Comparison of ENCODE assay signal across 7 cellular contexts in genomic region chr3:13346481-13347389, GRCh38.
DNase-seq lines count a peak whose midpoint lies in the region; ATAC-seq and TF ChIP-seq lines count a peak whose summit lies in the region.

No MANE protein-coding gene starts in this region.

- intact Hi-C loops in head of caudate nucleus (cut with DNase I), result no loop called here

- ATAC-seq in HG03354 (IDR thresholded peaks at IDR 0.05; ENCODE audit: poor library complexity, severe bottlenecking, unreplicated experiment) (no peak), omental fat pad (ENCODE audit: low FRiP score) (no peak)

- no peak for TF ChIP-seq CTCF in omental fat pad (IDR thresholded peaks at IDR 0.05)

- peak; percentile 57 to 84 for DNase-seq in NCI-H2081 (lab: John Stamatoyannopoulos, UW)
- DNase-seq in activated CD8-positive, alpha-beta memory T cell treated with anti-CD3 and anti-CD28 coated beads for 24 hours, result peak; percentile 88
- DNase-seq in head of caudate nucleus, result peak; percentile 34 to 91 (median 64)
- DNase-seq in stimulated activated CD4-positive, alpha-beta T cell treated with anti-CD3 and anti-CD28 coated beads, Interleukin-2, amount 100 ng/mL, for 24 hours, result peak; percentile 71 to 77
- DNase-seq in NCI-H1105 (lab: John Stamatoyannopoulos, UW), result no peak
- no peak for DNase-seq in omental fat pad (ENCODE audit: low spot score)

Comparison
In these comparisons a context has a peak if more than half of its experiments do, and no peak if none do; other contexts are left out.
1. DNase-seq: peak in NCI-H2081 (2 of 2), activated CD8-positive, alpha-beta memory T cell treated with anti-CD3 and anti-CD28 coated beads for 24 hours (single experiment), head of caudate nucleus (42 of 42) and stimulated activated CD4-positive, alpha-beta T cell treated with anti-CD3 and anti-CD28 coated beads, Interleukin-2, amount 100 ng/mL, for 24 hours (2 of 2); none in NCI-H1105 (single experiment) and omental fat pad (single experiment).